In genomic region chr2:133365117-133365516, GRCh38 we compare ENCODE assay signal across 14 cellular contexts.
DNase-seq lines count a peak whose midpoint lies in the region; ATAC-seq and TF ChIP-seq lines count a peak whose summit lies in the region.
"Had no signal": no experiment of that assay in that cellular context is flagged by ENCODE, and none has a peak within 500 bp of the region (broad histone marks: within the 10 kb centered on the region; RNA-seq: fewer than 3 reads in every experiment).

No MANE protein-coding gene starts in this region.

- DNase-seq in HCEC 1CT = peak; percentile 1
- DNase-seq in amniotic epithelial cell (ENCODE audit: low read depth) = peak; percentile 18
- peak; percentile 67 for DNase-seq in epithelial cell of esophagus (ENCODE audit: low read depth)
- DNase-seq in iris pigment epithelial cell (ENCODE audit: low read depth) = peak; percentile 38
- no peak for DNase-seq in germinal center (ENCODE audit: low spot score)
- DNase-seq in body of pancreas = no peak
- no peak for DNase-seq in activated CD4-positive, alpha-beta memory T cell treated with anti-CD3 and anti-CD28 coated beads for 36 hours
- DNase-seq: DMS153, KBM-7, NCI-H1092 treated with DMSO at 0.1 percent for 48 hours, NCI-H1694, PC-9 had no signal

- intact Hi-C loops in body of pancreas (cut with DNase I) = no loop called here
- intact Hi-C loops in activated CD4-positive, alpha-beta memory T cell treated with anti-CD3 and anti-CD28 coated beads for 36 hours (cut with micrococcal nuclease) = no loop called here

- H3K4me3 Mint-ChIP-seq in activated CD4-positive, alpha-beta memory T cell treated with anti-CD3 and anti-CD28 coated beads for 36 hours = no peak overlapping the region

- WGBS in body of pancreas, 2 donors = 63 to 82% methylated on average over 1 of the region's 1 CpG

- ATAC-seq in GM21717 (IDR thresholded peaks at IDR 0.05; ENCODE audit: unreplicated experiment) (no peak), body of pancreas (no peak)

- no peaks in the 10 kb centered on the region for H3K36me3 Mint-ChIP-seq in activated CD4-positive, alpha-beta memory T cell treated with anti-CD3 and anti-CD28 coated beads for 36 hours

- H3K27me3 ChIP-seq in body of pancreas = no peaks in the 10 kb centered on the region

- H3K27ac Mint-ChIP-seq in activated CD4-positive, alpha-beta memory T cell treated with anti-CD3 and anti-CD28 coated beads for 36 hours = no peak overlapping the region

- no peaks in the 10 kb centered on the region for H3K4me1 ChIP-seq in body of pancreas

- no peak overlapping the region for H3K27ac ChIP-seq in body of pancreas
- H3K27ac ChIP-seq: PC-9, SK-N-MC had no signal

- POLR2A ChIA-PET in activated CD4-positive, alpha-beta memory T cell treated with anti-CD3 and anti-CD28 coated beads for 36 hours (lab: Charles Lee) = no interaction called here

- H3K4me3 ChIP-seq in epithelial cell of esophagus (ENCODE audit: low read length) = no peak overlapping the region
- H3K4me3 ChIP-seq in body of pancreas = no peak overlapping the region
- H3K4me3 ChIP-seq: PC-9, SK-N-MC had no signal

- no peak for TF ChIP-seq CTCF in epithelial cell of esophagus (IDR thresholded peaks at IDR 0.05; ENCODE audit: insufficient read depth, low read depth, low read length, missing control alignments)
- TF ChIP-seq CTCF in body of pancreas (IDR thresholded peaks at IDR 0.05) = no peak

- no peaks in the 10 kb centered on the region for H3K36me3 ChIP-seq in body of pancreas (replicated peaks in 1 of 2; ENCODE audit: insufficient read depth in 1 of 2, low read depth in 2 of 2)

- H3K27me3 Mint-ChIP-seq in activated CD4-positive, alpha-beta memory T cell treated with anti-CD3 and anti-CD28 coated beads for 36 hours = no peaks in the 10 kb centered on the region

- no peaks in the 10 kb centered on the region for H3K9me3 ChIP-seq in body of pancreas

- no peak for TF ChIP-seq POLR2A in body of pancreas (IDR thresholded peaks at IDR 0.05)

- H3K9me3 Mint-ChIP-seq in activated CD4-positive, alpha-beta memory T cell treated with anti-CD3 and anti-CD28 coated beads for 36 hours = no peaks in the 10 kb centered on the region

- H3K4me1 Mint-ChIP-seq in activated CD4-positive, alpha-beta memory T cell treated with anti-CD3 and anti-CD28 coated beads for 36 hours (ENCODE audit: low read depth) = no peaks in the 10 kb centered on the region

- CTCF ChIA-PET in activated CD4-positive, alpha-beta memory T cell treated with anti-CD3 and anti-CD28 coated beads for 36 hours (lab: Charles Lee) = no interaction called here

Comparison
In these comparisons a context has a peak if more than half of its experiments do, and no peak if none do; other contexts are left out.
1. DNase-seq: peak in HCEC 1CT (single experiment), amniotic epithelial cell (single experiment), epithelial cell of esophagus (single experiment) and iris pigment epithelial cell (single experiment); none in germinal center (single experiment), body of pancreas (0 of 4) and activated CD4-positive, alpha-beta memory T cell treated with anti-CD3 and anti-CD28 coated beads for 36 hours (single experiment).